In the genomic region with DNA sequence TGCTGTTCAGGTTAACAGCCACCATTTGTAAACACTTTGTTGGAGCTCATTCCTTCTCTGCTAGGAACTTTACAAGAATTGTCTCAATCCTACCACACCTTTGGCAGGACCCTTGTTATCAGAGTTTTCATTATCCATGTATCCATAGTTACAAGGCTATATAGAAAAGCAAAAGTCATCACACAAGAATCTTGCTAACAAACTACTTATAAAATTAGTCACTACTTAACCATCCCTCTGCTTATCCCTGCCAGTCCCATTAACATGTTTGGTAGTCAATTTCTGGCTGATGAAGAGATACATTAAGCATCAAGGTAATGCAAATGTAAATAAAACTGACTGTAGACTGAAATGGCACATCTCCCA, we compare ENCODE assay signal across 1 cellular context.
TF ChIP-seq lines count a peak whose summit lies in the region.

No MANE protein-coding gene starts in this region.

TF ChIP-seq in SK-N-SH, 30 proteins besides CTCF, POLR2A, EP300 and RAD21 (continued from another document):
- no peak for TF ChIP-seq USF1 (IDR thresholded peaks at IDR 0.05; ENCODE audit: borderline replicate concordance, low read depth)
- no peak for TF ChIP-seq REST (IDR thresholded peaks at IDR 0.05; ENCODE audit: low read depth, low read length)
- TF ChIP-seq ZBTB33 (IDR thresholded peaks at IDR 0.05; ENCODE audit: borderline replicate concordance, low read depth) = no peak
- TF ChIP-seq MXI1 (IDR thresholded peaks at IDR 0.05; ENCODE audit: low read depth, low read length) = no peak
- no peak for TF ChIP-seq SIN3A (IDR thresholded peaks at IDR 0.05; ENCODE audit: borderline replicate concordance, low read depth, low read length)
- no peak for TF ChIP-seq GATA2 (CRISPR knock-in tag; IDR thresholded peaks at IDR 0.05)
- TF ChIP-seq JUND (IDR thresholded peaks at IDR 0.05) = no peak
- no peak for TF ChIP-seq TCF12 (IDR thresholded peaks at IDR 0.05)
- TF ChIP-seq, protein P1, sequence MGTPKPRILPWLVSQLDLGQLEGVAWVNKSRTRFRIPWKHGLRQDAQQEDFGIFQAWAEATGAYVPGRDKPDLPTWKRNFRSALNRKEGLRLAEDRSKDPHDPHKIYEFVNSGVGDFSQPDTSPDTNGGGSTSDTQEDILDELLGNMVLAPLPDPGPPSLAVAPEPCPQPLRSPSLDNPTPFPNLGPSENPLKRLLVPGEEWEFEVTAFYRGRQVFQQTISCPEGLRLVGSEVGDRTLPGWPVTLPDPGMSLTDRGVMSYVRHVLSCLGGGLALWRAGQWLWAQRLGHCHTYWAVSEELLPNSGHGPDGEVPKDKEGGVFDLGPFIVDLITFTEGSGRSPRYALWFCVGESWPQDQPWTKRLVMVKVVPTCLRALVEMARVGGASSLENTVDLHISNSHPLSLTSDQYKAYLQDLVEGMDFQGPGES (IDR thresholded peaks at IDR 0.05; ENCODE audit: low read depth, low read length) = no peak
- no peak for TF ChIP-seq POLR2AphosphoS5 (IDR thresholded peaks at IDR 0.05; ENCODE audit: low read depth, low read length)
- TF ChIP-seq SMC3 (IDR thresholded peaks at IDR 0.05; ENCODE audit: low read depth, low read length) = no peak
